Comparison of ENCODE assay signal across 10 cellular contexts in genomic region chr1:40389234-40389815, GRCh38. TPM values are rescaled to one million over a fixed set of nuclear protein-coding genes. Genes with fewer than 3 reads are reported as not detected.
DNase-seq lines count a peak whose midpoint lies in the region; ATAC-seq, FAIRE-seq and TF ChIP-seq lines count a peak whose summit lies in the region.
"Had no signal": no experiment of that assay in that cellular context is flagged by ENCODE, and none has a peak within 500 bp of the region (broad histone marks: within the 10 kb centered on the region; RNA-seq: fewer than 3 reads in every experiment).

No MANE protein-coding gene starts in this region.

- TF ChIP-seq CTCF in A549 (IDR thresholded peaks at IDR 0.05), result no peak

- peak overlapping the region; percentile 28; the same call in 2 of the 3 replicates for H3K4me2 ChIP-seq in A549

- H3K4me3 ChIP-seq in A549, result no peak overlapping the region
- H3K4me3 ChIP-seq in Jurkat, Clone E6-1 (ENCODE audit: low read length), result no peak overlapping the region; the same call in 1 of the 2 replicates
- H3K4me3 ChIP-seq: pancreas had no signal

- no peaks in the 10 kb centered on the region for H3K27me3 Mint-ChIP-seq in naive B cell

- WGBS in A549 (ENCODE audit: missing lambda C conversion rate), result 79% methylated on average over 3 of the region's 3 CpGs

- ATAC-seq in A549 (no peak), naive B cell (ENCODE audit: low read depth in 2 of 2) (no peak), HG03139 (IDR thresholded peaks at IDR 0.05; ENCODE audit: unreplicated experiment) (no peak)

- POLR2A ChIA-PET in A549 (lab: Yijun Ruan, JAX), result no interaction called here

- H3K9me3 ChIP-seq in A549, result no peaks in the 10 kb centered on the region
- H3K9me3 ChIP-seq: pancreas had no signal

- FAIRE-seq in A549 (lab: Jason Lieb, UNC), result no peak
- FAIRE-seq: pancreas had no signal

- no peak for TF ChIP-seq POLR2A in A549 (IDR thresholded peaks at IDR 0.05; ENCODE audit: low read length)

- CTCF ChIA-PET in A549 (lab: Yijun Ruan, JAX), result interaction anchor here (1.6 kb wide), 1 partner anchor 15 kb away, joined by 7 read pairs; no protein-coding TSS in a partner anchor

- H3K4me1 Mint-ChIP-seq in naive B cell, result peaks cover 59 to 93% (median 81%) of the 10 kb centered on the region in 3 donors

- no peak overlapping the region for H3K27ac ChIP-seq in A549
- H3K27ac ChIP-seq in angular gyrus (ENCODE audit: low read depth, low read length), result peak overlapping the region; percentile 37

- peak overlapping the region; percentile 62 to 91 (median 84) for H3K4me3 Mint-ChIP-seq in naive B cell

- peaks cover 13% of the 10 kb centered on the region; the same call in 2 of the 3 replicates for H3K4me1 ChIP-seq in A549

- peaks cover 0 to 3% (median 0%) of the 10 kb centered on the region in 7 donors for H3K9me3 Mint-ChIP-seq in naive B cell

- TF ChIP-seq RAD21 in A549 (conservative IDR thresholded peaks at IDR 0.05 in 1 of 2, IDR thresholded peaks at IDR 0.05 in 1 of 2), result no peak

- H3K36me3 Mint-ChIP-seq in naive B cell, result peaks cover 25 to 33% of the 10 kb centered on the region in 2 donors

- no peak for TF ChIP-seq EP300 in A549 (IDR thresholded peaks at IDR 0.05)

- peak overlapping the region; percentile 91 to 98 (median 96) for H3K27ac Mint-ChIP-seq in naive B cell

- DNase-seq in A549 (ENCODE audit: low read depth in 1 of 2, low spot score in 1 of 2) (no peak), naive B cell (no peak), NCI-H1694 treated with DMSO at 0.1 percent for 48 hours (lab: John Stamatoyannopoulos, UW) (no peak), SKM-1 treated with dmso at 0.1 percent for 144 hours (lab: John Stamatoyannopoulos, UW; ENCODE audit: unreplicated experiment) (no peak), NCI-H526 treated with DMSO at 0.1 percent for 48 hours (lab: John Stamatoyannopoulos, UW) (no peak)
- peak; percentile 78 for DNase-seq in Jurkat, Clone E6-1 (ENCODE audit: low read depth, low spot score)
- DNase-seq: cortex of kidney had no signal

TF ChIP-seq in A549, 52 proteins besides CTCF, POLR2A, EP300 and RAD21:
- TF ChIP-seq, protein P1, sequence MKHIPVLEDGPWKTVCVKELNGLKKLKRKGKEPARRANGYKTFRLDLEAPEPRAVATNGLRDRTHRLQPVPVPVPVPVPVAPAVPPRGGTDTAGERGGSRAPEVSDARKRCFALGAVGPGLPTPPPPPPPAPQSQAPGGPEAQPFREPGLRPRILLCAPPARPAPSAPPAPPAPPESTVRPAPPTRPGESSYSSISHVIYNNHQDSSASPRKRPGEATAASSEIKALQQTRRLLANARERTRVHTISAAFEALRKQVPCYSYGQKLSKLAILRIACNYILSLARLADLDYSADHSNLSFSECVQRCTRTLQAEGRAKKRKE (CRISPR knock-in tag; IDR thresholded peaks at IDR 0.05; ENCODE audit: low read depth), result no peak
- TF ChIP-seq FOSL2 (IDR thresholded peaks at IDR 0.05) (no peak), FOSL2 (CRISPR knock-in tag; IDR thresholded peaks at IDR 0.05) (no peak)

RNA-seq across cellular contexts. Expression of gene SMAP2, which starts 15.8 kb away (rescaled TPM):
- 7.7 and 8.3 TPM in 2 replicates for polyA plus RNA-seq in A549 (2011; rRNA removed)
- 3.7 and 5.0 TPM in 2 replicates for polyA plus RNA-seq in A549 (2012; cell fraction: cytosol; rRNA removed)
- polyA plus RNA-seq in A549 (2012; cell fraction: nucleus; rRNA removed), result 4.8 and 7.2 TPM in 2 replicates
- 6.4 to 7.2 TPM (median 7.1 TPM) in 3 replicates for polyA plus RNA-seq in A549 (2017; fragmentation: RNase III; extraction: RNeasy Plus Mini Kit Qiagen cat#74134 plus additional on column Dnase treatment)
- 7.4 and 11.1 TPM in 2 replicates for polyA minus RNA-seq in A549 (2011; rRNA and poly(A)+ RNA removed)
- 33.8 TPM for polyA plus RNA-seq in Jurkat, Clone E6-1 (2012; ENCODE audit: insufficient read depth, insufficient read length)
- 100 to 1,000 TPM; 480 to 946 (median 649) TPM for polyA plus RNA-seq in naive B cell (ENCODE audit: low read depth in 6 of 6)

Comparison
In these comparisons a context has a peak if more than half of its experiments do, and no peak if none do; other contexts are left out.
1. RNA of gene SMAP2, which starts 15.8 kb away (polyA plus RNA-seq): 480 to 946 TPM in naive B cell; 3.7 to 8.3 TPM in A549; every median in the first group is over 10 times any median in the second.